Comparison of ENCODE assay signal across 9 cellular contexts in genomic region chr1:43873851-43874250, GRCh38. TPM values are rescaled to one million over a fixed set of nuclear protein-coding genes. Genes with fewer than 3 reads are reported as not detected.
"Had no signal": no experiment of that assay in that cellular context is flagged by ENCODE, and none has a peak within 500 bp of the region (broad histone marks: within the 10 kb centered on the region; RNA-seq: fewer than 3 reads in every experiment).

No MANE protein-coding gene starts in this region.

- H3K4me1 ChIP-seq: HAP-1 had no signal

- H3K9ac ChIP-seq: GM23248 had no signal

- ATAC-seq: HCT116, HepG2 had no signal

- H2AFZ ChIP-seq: GM23248 had no signal

- FAIRE-seq: HepG2 had no signal

- H3K27ac ChIP-seq: GM23248, HL-60 had no signal

- H3K36me3 ChIP-seq: HAP-1 had no signal

- H3K9me3 ChIP-seq: HAP-1 had no signal

- H3K4me3 ChIP-seq: GM23248, HAP-1 had no signal

- DNase-seq: GM23248, GOT3, H7, HFFc6 had no signal

RNA-seq across cellular contexts. Expression of gene ARTN, which starts 59.8 kb away (rescaled TPM):
- polyA plus RNA-seq: GM23248, IgD-negative memory B cell had no signal
